9 cellular contexts compared by ENCODE assay signal in genomic region chr14:92729632-92730358, GRCh38. TPM values are rescaled to one million over a fixed set of nuclear protein-coding genes. Genes with fewer than 3 reads are reported as not detected.
A peak's percentile ranks its signal among the peaks of the same experiment; 100 is the strongest.
DNase-seq lines count a peak whose midpoint lies in the region; ATAC-seq, FAIRE-seq and TF ChIP-seq lines count a peak whose summit lies in the region.
"Had no signal": no experiment of that assay in that cellular context is flagged by ENCODE, and none has a peak within 500 bp of the region (broad histone marks: within the 10 kb centered on the region; RNA-seq: fewer than 3 reads in every experiment).

No MANE protein-coding gene starts in this region.

- POLR2A ChIA-PET in AG04450 (lab: Yijun Ruan, JAX) = interaction anchor here (0.8 to 2.2 kb wide), 3 partner anchors 10 to 56 kb away, joined by 3 to 12 read pairs (median 3); partner anchors contain the start of gene LGMN

- no peaks in the 10 kb centered on the region for H3K79me2 ChIP-seq in astrocyte (ENCODE audit: insufficient read depth, low read length)

- H3K9me3 ChIP-seq in AG04450 (ENCODE audit: control insufficient read depth, insufficient read depth, low read length) (peaks cover 5% of the 10 kb centered on the region; the same call in 1 of the 2 replicates), astrocyte (ENCODE audit: insufficient read depth, low read depth, low read length) (peaks cover 10% of the 10 kb centered on the region)

- H3K27me3 ChIP-seq in AG04450 (ENCODE audit: control insufficient read depth, insufficient read depth, low read length) = peaks cover 13% of the 10 kb centered on the region
- peaks cover 8% of the 10 kb centered on the region for H3K27me3 ChIP-seq in astrocyte (ENCODE audit: insufficient read depth, low read length)

- peaks cover 28% of the 10 kb centered on the region for H3K4me1 Mint-ChIP-seq in astrocyte (ENCODE audit: low read depth, unreplicated experiment)

- peak; percentile 79 for ATAC-seq in GM19351 (IDR thresholded peaks at IDR 0.05; ENCODE audit: unreplicated experiment)
- peak; percentile 66 for ATAC-seq in HG03460 (IDR thresholded peaks at IDR 0.05; ENCODE audit: unreplicated experiment)
- ATAC-seq in omental fat pad (ENCODE audit: low FRiP score) = no peak
- ATAC-seq in HG02970 (IDR thresholded peaks at IDR 0.05; ENCODE audit: low FRiP score, unreplicated experiment) = no peak

- no peak overlapping the region for H2AFZ ChIP-seq in astrocyte (ENCODE audit: low read depth, low read length)

- peak overlapping the region; percentile 91 for H3K27ac Mint-ChIP-seq in astrocyte (ENCODE audit: unreplicated experiment)
- H3K27ac Mint-ChIP-seq: activated naive CD8-positive, alpha-beta T cell treated with anti-CD3 and anti-CD28 coated beads, Interleukin-2, amount 10 ng/mL, durations not matched to agents 7 days and 5 days had no signal

- peak overlapping the region; percentile 28 for H3K9ac ChIP-seq in astrocyte (ENCODE audit: low read length)

- H3K4me3 ChIP-seq in AG04450 (ENCODE audit: low read depth, low read length) (no peak overlapping the region), astrocyte (ENCODE audit: insufficient read depth, low read depth, low read length) (peak overlapping the region; percentile 11)

- peak; percentile 89 for DNase-seq in AG04450 (ENCODE audit: low read depth, low spot score)
- peak; percentile 95 for DNase-seq in astrocyte (ENCODE audit: low read depth)
- DNase-seq in NCI-H748 (lab: John Stamatoyannopoulos, UW; ENCODE audit: unreplicated experiment) = no peak
- no peak for DNase-seq in SHP77 treated with DMSO at 0.1 percent for 48 hours (lab: John Stamatoyannopoulos, UW)
- DNase-seq in omental fat pad (ENCODE audit: low spot score) = no peak
- DNase-seq: activated naive CD8-positive, alpha-beta T cell treated with anti-CD3 and anti-CD28 coated beads, Interleukin-2, amount 10 ng/mL, durations not matched to agents 7 days and 5 days had no signal

- peaks cover 9% of the 10 kb centered on the region for H3K36me3 ChIP-seq in astrocyte (ENCODE audit: insufficient read depth, low read length)

- CTCF ChIA-PET in AG04450 (lab: Charles Lee) = interaction anchor here (1.2 kb wide), 1 partner anchor 54 kb away, joined by 3 read pairs; no protein-coding TSS in a partner anchor

- H3K4me1 ChIP-seq in astrocyte (ENCODE audit: insufficient read depth, low read length) = peaks cover 23% of the 10 kb centered on the region

- peak; percentile 80 for FAIRE-seq in astrocyte (lab: Jason Lieb, UNC)

- H3K4me2 ChIP-seq in astrocyte (ENCODE audit: low read length) = peak overlapping the region; percentile 65

- H3K9me3 Mint-ChIP-seq in astrocyte (ENCODE audit: unreplicated experiment) = peaks cover 3% of the 10 kb centered on the region

- H3K27ac ChIP-seq in AG04450 (ENCODE audit: low read depth, low read length) (no peak overlapping the region), astrocyte (ENCODE audit: low read depth, low read length) (peak overlapping the region; percentile 31)

- TF ChIP-seq CTCF in AG04450 (IDR thresholded peaks at IDR 0.05; ENCODE audit: low read depth, low read length) (no peak), astrocyte (IDR thresholded peaks at IDR 0.05; ENCODE audit: insufficient read depth, low read depth, low read length) (no peak), omental fat pad (IDR thresholded peaks at IDR 0.05) (no peak)

- H3K27me3 Mint-ChIP-seq in astrocyte (ENCODE audit: low read depth, unreplicated experiment) = no peaks in the 10 kb centered on the region

- H3K4me3 Mint-ChIP-seq in astrocyte (ENCODE audit: unreplicated experiment) = peak overlapping the region; percentile 58
- H3K4me3 Mint-ChIP-seq: activated naive CD8-positive, alpha-beta T cell treated with anti-CD3 and anti-CD28 coated beads, Interleukin-2, amount 10 ng/mL, durations not matched to agents 7 days and 5 days had no signal

- peaks cover 34% of the 10 kb centered on the region for H3K36me3 Mint-ChIP-seq in astrocyte (ENCODE audit: low read depth, unreplicated experiment)

- peaks cover 55% of the 10 kb centered on the region for H4K20me1 ChIP-seq in astrocyte (ENCODE audit: insufficient read depth, low read length)

RNA-seq across cellular contexts. Expression of gene LGMN, which starts 18.6 kb away (rescaled TPM):
- polyA plus RNA-seq in AG04450 (2011; rRNA removed) = 21.8 and 23.4 TPM in 2 replicates
- 12.8 and 14.2 TPM in 2 replicates for polyA minus RNA-seq in AG04450 (2011; rRNA and poly(A)+ RNA removed)
- total RNA-seq in astrocyte = 232 and 278 TPM in 2 replicates
- 100 to 1,000 TPM; 161 to 193 (median 175) TPM for total RNA-seq in omental fat pad

Comparison
In these comparisons a context has a peak if more than half of its experiments do, and no peak if none do; other contexts are left out.
1. DNase-seq: peak in AG04450 (single experiment) and astrocyte (single experiment); none in NCI-H748 (single experiment), SHP77 treated with DMSO at 0.1 percent for 48 hours (single experiment) and omental fat pad (single experiment).
2. ATAC-seq: peak in GM19351 (single experiment) and HG03460 (single experiment); none in omental fat pad (single experiment) and HG02970 (single experiment).